ENCODE assay signal across 20 cellular contexts in the genomic region with DNA sequence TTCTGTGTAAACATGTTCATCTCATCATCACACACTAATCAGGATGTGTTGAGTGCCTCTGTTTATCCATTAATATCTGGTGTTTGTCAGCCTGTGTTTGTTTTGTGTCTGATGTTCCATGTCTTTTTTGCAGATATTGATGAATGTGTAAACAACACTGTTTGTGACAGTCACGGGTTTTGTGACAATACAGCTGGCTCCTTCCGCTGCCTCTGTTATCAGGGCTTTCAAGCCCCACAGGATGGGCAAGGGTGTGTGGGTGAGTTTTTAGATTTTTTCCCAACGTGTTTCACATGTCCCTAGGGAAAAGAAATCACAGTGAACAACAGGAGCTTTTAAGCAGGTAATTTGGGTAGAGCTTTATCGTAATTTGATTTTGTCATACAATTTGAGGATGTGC.
DNase-seq lines count a peak whose midpoint lies in the region; ATAC-seq, FAIRE-seq and TF ChIP-seq lines count a peak whose summit lies in the region.
"Had no signal": no experiment of that assay in that cellular context is flagged by ENCODE, and none has a peak within 500 bp of the region (broad histone marks: within the 10 kb centered on the region; RNA-seq: fewer than 3 reads in every experiment).

No MANE protein-coding gene starts in this region.

- intact Hi-C loops in K562 (cut with micrococcal nuclease) = no loop called here

- peaks cover 3% of the 10 kb centered on the region for H3K9me1 ChIP-seq in K562 (ENCODE audit: control insufficient read depth, insufficient read depth, low read length)

- no peaks in the 10 kb centered on the region for H4K20me1 ChIP-seq in K562 (replicated peaks; ENCODE audit: control insufficient read depth, insufficient read depth, low read length)

- no peak overlapping the region for H3K4me2 ChIP-seq in K562 (ENCODE audit: insufficient read depth, low read length)

- no peaks in the 10 kb centered on the region for H3K79me2 ChIP-seq in K562 (ENCODE audit: control insufficient read depth, insufficient read depth, low read length)

- CTCF ChIA-PET in K562 (lab: Yijun Ruan, JAX; ENCODE audit: low intra/inter-chr PET ratio) = no interaction called here

- DNase-seq in DMS53 treated with DMSO at 0.1 percent for 48 hours (lab: John Stamatoyannopoulos, UW; ENCODE audit: unreplicated experiment) (peak; percentile 12), NCI-H1417 (lab: John Stamatoyannopoulos, UW) (peak in 2 of 3 experiments; percentile 9 to 58), K562 (ENCODE audit: extremely low read depth in 1 of 4, low spot score in 3 of 4) (no peak), progenitor cell of endocrine pancreas (ENCODE audit: low spot score, unreplicated experiment) (no peak), NCI-H774 (lab: John Stamatoyannopoulos, UW) (no peak), NCI-H524 treated with DMSO at 0.1 percent for 48 hours (lab: John Stamatoyannopoulos, UW) (no peak)
- DNase-seq: BE2C, GDM1, GOT3, HCEC 1CT, MM.1S, NCI-H1092, NCI-H1694 treated with DMSO at 0.1 percent for 48 hours, NCI-H82, OCI-M1, SJCRH30, T-helper 1 cell had no signal

- H3K36me3 ChIP-seq in K562 (ENCODE audit: control insufficient read depth, insufficient read depth, low read length) = no peaks in the 10 kb centered on the region
- H3K36me3 ChIP-seq: BE2C had no signal

- no TSS peak for BruUV-seq in K562 (replicated peaks; lab: Mats Ljungman, UMichigan)

- H3K4me3 Mint-ChIP-seq in progenitor cell of endocrine pancreas (ENCODE audit: low read depth) = no peak overlapping the region

- peaks cover 7% of the 10 kb centered on the region for H3K36me3 Mint-ChIP-seq in progenitor cell of endocrine pancreas (ENCODE audit: insufficient read depth)

- POLR2A ChIA-PET in K562 (lab: Yijun Ruan, JAX) = interaction anchor here (0.5 kb wide), 1 partner anchor 286 kb away, joined by 5 read pairs; no protein-coding TSS in a partner anchor

- 18% methylated on average over 4 of the region's 4 CpGs for WGBS in K562 (ENCODE audit: insufficient coverage, low coverage, missing lambda C conversion rate)

- H3K27me3 ChIP-seq in K562 (ENCODE audit: control insufficient read depth in 2 of 2, insufficient read depth in 2 of 2, low read length in 2 of 2) = no peaks in the 10 kb centered on the region
- H3K27me3 ChIP-seq: SJCRH30 had no signal

- H3K27ac Mint-ChIP-seq in progenitor cell of endocrine pancreas = peak overlapping the region; percentile 28

- TF ChIP-seq CTCF in K562 (IDR thresholded peaks at IDR 0.05 in 2 of 3, conservative IDR thresholded peaks at IDR 0.05 in 1 of 3; ENCODE audit: insufficient read depth in 2 of 3, low read depth in 1 of 3, low read length in 3 of 3) (no peak), progenitor cell of endocrine pancreas (IDR thresholded peaks at IDR 0.05; ENCODE audit: unreplicated experiment) (no peak)

- no peak overlapping the region for H3K9ac ChIP-seq in K562 (ENCODE audit: insufficient read depth in 1 of 2, low read depth in 2 of 2, low read length in 2 of 2)

- no peak for ATAC-seq in K562
- no peak for ATAC-seq in HG03439 (IDR thresholded peaks at IDR 0.05; ENCODE audit: unreplicated experiment)

- no peaks in the 10 kb centered on the region for H3K27me3 Mint-ChIP-seq in progenitor cell of endocrine pancreas

- no peak for TF ChIP-seq POLR2A in K562 (conservative IDR thresholded peaks at IDR 0.05)

- in situ Hi-C loops in K562 (cut with MboI) = no loop called here

- H3K9me3 Mint-ChIP-seq in progenitor cell of endocrine pancreas (ENCODE audit: low read depth) = no peaks in the 10 kb centered on the region

- H2AFZ ChIP-seq in K562 (ENCODE audit: low read depth, low read length) = no peak overlapping the region

- no peak for TF ChIP-seq EP300 in K562 (IDR thresholded peaks at IDR 0.05; ENCODE audit: low read length)

- no peaks in the 10 kb centered on the region for H3K9me3 ChIP-seq in K562 (replicated peaks; ENCODE audit: control insufficient read depth, insufficient read depth, low read depth, low read length)
- H3K9me3 ChIP-seq: BE2C, SJCRH30 had no signal

- H3K27ac ChIP-seq in K562 (ENCODE audit: extremely low read depth, low read depth, low read length) = no peak overlapping the region
- H3K27ac ChIP-seq: SJCRH30 had no signal

- H3K4me1 ChIP-seq in K562 (replicated peaks in 1 of 2; ENCODE audit: control insufficient read depth in 2 of 2, insufficient read depth in 2 of 2, low read length in 2 of 2) = no peaks in the 10 kb centered on the region
- H3K4me1 ChIP-seq: BE2C, SJCRH30 had no signal

- FAIRE-seq in K562 (lab: Jason Lieb, UNC) = no peak
- FAIRE-seq: GM18507, RCC 7860 had no signal

- no peak overlapping the region for H3K4me3 ChIP-seq in K562
- H3K4me3 ChIP-seq: SJCRH30 had no signal

- no peak for TF ChIP-seq RAD21 in K562 (CRISPR knock-in tag; conservative IDR thresholded peaks at IDR 0.05 in 1 of 2, IDR thresholded peaks at IDR 0.05 in 1 of 2)

- H3K4me1 Mint-ChIP-seq in progenitor cell of endocrine pancreas (ENCODE audit: low read depth) = peaks cover 8% of the 10 kb centered on the region

TF ChIP-seq in K562, 482 proteins besides CTCF, POLR2A, EP300 and RAD21:
- peak in 1 of 2 experiments; percentile 76; a peak in 2 of 4 replicates for TF ChIP-seq FOXA3 (CRISPR knock-in tag; conservative IDR thresholded peaks at IDR 0.05 in 1 of 2, IDR thresholded peaks at IDR 0.05 in 1 of 2)
- TF ChIP-seq CBFA2T3 (IDR thresholded peaks at IDR 0.05) = peak; percentile 38; the same call in 1 of the 2 replicates
- TF ChIP-seq POLR2AphosphoS5 (IDR thresholded peaks at IDR 0.05; ENCODE audit: control insufficient read depth, insufficient read depth, low read depth, low read length) = no peak
- TF ChIP-seq SIRT6 (IDR thresholded peaks at IDR 0.05; ENCODE audit: low read depth, low read length) = no peak
- TF ChIP-seq, protein P1, sequence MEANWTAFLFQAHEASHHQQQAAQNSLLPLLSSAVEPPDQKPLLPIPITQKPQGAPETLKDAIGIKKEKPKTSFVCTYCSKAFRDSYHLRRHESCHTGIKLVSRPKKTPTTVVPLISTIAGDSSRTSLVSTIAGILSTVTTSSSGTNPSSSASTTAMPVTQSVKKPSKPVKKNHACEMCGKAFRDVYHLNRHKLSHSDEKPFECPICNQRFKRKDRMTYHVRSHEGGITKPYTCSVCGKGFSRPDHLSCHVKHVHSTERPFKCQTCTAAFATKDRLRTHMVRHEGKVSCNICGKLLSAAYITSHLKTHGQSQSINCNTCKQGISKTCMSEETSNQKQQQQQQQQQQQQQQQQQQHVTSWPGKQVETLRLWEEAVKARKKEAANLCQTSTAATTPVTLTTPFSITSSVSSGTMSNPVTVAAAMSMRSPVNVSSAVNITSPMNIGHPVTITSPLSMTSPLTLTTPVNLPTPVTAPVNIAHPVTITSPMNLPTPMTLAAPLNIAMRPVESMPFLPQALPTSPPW (CRISPR knock-in tag; IDR thresholded peaks at IDR 0.05) = no peak
- no peak for TF ChIP-seq NFRKB (IDR thresholded peaks at IDR 0.05; ENCODE audit: low read depth)
- TF ChIP-seq HLTF (IDR thresholded peaks at IDR 0.05) = no peak
- TF ChIP-seq, protein P2, sequence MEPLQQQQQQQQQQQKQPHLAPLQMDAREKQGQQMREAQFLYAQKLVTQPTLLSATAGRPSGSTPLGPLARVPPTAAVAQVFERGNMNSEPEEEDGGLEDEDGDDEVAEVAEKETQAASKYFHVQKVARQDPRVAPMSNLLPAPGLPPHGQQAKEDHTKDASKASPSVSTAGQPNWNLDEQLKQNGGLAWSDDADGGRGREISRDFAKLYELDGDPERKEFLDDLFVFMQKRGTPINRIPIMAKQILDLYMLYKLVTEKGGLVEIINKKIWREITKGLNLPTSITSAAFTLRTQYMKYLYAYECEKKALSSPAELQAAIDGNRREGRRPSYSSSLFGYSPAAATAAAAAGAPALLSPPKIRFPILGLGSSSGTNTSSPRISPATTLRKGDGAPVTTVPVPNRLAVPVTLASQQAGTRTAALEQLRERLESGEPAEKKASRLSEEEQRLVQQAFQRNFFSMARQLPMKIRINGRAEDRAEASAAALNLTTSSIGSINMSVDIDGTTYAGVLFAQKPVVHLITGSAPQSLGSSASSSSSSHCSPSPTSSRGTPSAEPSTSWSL (CRISPR knock-in tag; IDR thresholded peaks at IDR 0.05; ENCODE audit: borderline replicate concordance) = no peak
- no peak for TF ChIP-seq ZNF408 (CRISPR knock-in tag; IDR thresholded peaks at IDR 0.05; ENCODE audit: low read depth)
- TF ChIP-seq SMARCB1 (IDR thresholded peaks at IDR 0.05; ENCODE audit: insufficient read length, low read depth) = no peak
- TF ChIP-seq, protein P3, sequence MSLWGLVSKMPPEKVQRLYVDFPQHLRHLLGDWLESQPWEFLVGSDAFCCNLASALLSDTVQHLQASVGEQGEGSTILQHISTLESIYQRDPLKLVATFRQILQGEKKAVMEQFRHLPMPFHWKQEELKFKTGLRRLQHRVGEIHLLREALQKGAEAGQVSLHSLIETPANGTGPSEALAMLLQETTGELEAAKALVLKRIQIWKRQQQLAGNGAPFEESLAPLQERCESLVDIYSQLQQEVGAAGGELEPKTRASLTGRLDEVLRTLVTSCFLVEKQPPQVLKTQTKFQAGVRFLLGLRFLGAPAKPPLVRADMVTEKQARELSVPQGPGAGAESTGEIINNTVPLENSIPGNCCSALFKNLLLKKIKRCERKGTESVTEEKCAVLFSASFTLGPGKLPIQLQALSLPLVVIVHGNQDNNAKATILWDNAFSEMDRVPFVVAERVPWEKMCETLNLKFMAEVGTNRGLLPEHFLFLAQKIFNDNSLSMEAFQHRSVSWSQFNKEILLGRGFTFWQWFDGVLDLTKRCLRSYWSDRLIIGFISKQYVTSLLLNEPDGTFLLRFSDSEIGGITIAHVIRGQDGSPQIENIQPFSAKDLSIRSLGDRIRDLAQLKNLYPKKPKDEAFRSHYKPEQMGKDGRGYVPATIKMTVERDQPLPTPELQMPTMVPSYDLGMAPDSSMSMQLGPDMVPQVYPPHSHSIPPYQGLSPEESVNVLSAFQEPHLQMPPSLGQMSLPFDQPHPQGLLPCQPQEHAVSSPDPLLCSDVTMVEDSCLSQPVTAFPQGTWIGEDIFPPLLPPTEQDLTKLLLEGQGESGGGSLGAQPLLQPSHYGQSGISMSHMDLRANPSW (CRISPR knock-in tag; IDR thresholded peaks at IDR 0.05) = no peak
- no peak for TF ChIP-seq HOXB6 (CRISPR knock-in tag; IDR thresholded peaks at IDR 0.05; ENCODE audit: borderline replicate concordance)
- no peak for TF ChIP-seq CCNT2 (IDR thresholded peaks at IDR 0.05; ENCODE audit: borderline replicate concordance, extremely low read depth, insufficient read length, low read depth, low read length)
- no peak for TF ChIP-seq SUPT5H (IDR thresholded peaks at IDR 0.05)

Comparison
In these comparisons a context has a peak if more than half of its experiments do, and no peak if none do; other contexts are left out.
1. DNase-seq: peak in DMS53 treated with DMSO at 0.1 percent for 48 hours (single experiment) and NCI-H1417 (2 of 3); none in K562 (0 of 4), progenitor cell of endocrine pancreas (single experiment), NCI-H774 (single experiment) and NCI-H524 treated with DMSO at 0.1 percent for 48 hours (single experiment).